In genomic region chr4:67881226-67881625, GRCh38 we compare ENCODE assay signal across 21 cellular contexts. TPM values are rescaled to one million over a fixed set of nuclear protein-coding genes. Genes with fewer than 3 reads are reported as not detected.
"Had no signal": no experiment of that assay in that cellular context is flagged by ENCODE, and none has a peak within 500 bp of the region (broad histone marks: within the 10 kb centered on the region; RNA-seq: fewer than 3 reads in every experiment).

No MANE protein-coding gene starts in this region.

- H3K4me1 ChIP-seq: gastrocnemius medialis, lower lobe of right lung, thyroid gland had no signal

- H3K27ac ChIP-seq: coronary artery, gastrocnemius medialis, heart left ventricle, lower lobe of right lung, thyroid gland had no signal

- DNase-seq: activated CD4-positive, alpha-beta T cell treated with anti-CD3 and anti-CD28 coated beads, Interleukin-2, amount 50 U/mL, for 4 hours; activated CD4-positive, CD25-positive, alpha-beta regulatory T cell treated with anti-CD3 and anti-CD28 coated beads, Interleukin-2, amount 50 U/mL, for 72 hours; activated CD8-positive, alpha-beta memory T cell treated with anti-CD3 and anti-CD28 coated beads, Interleukin-2, amount 10 ng/mL, durations not matched to agents 7 days and 5 days; activated effector memory CD4-positive, alpha-beta T cell treated with anti-CD3 and anti-CD28 coated beads, Interleukin-2, amount 50 U/mL, for 16 hours; activated T-cell treated with anti-CD3 and anti-CD28 coated beads, Interleukin-2, amount 50 U/mL, for 48 hours; amniotic stem cell; central memory CD4-positive, alpha-beta T cell; gastrocnemius medialis; heart left ventricle; left colon; lower lobe of right lung; midbrain; naive B cell; stimulated activated CD4-positive, alpha-beta T cell treated with anti-CD3 and anti-CD28 coated beads, Interleukin-2, amount 100 ng/mL, for 48 hours; T-helper 1 cell; T1000; thyroid gland had no signal

- ATAC-seq: activated CD8-positive, alpha-beta memory T cell treated with anti-CD3 and anti-CD28 coated beads, Interleukin-2, amount 10 ng/mL, durations not matched to agents 7 days and 5 days; gastrocnemius medialis; heart left ventricle; left colon; lower lobe of right lung; stimulated activated memory B cell treated with anti-CD40 and anti-IgM and Interleukin-4, amounts not matched to agents 10 μg/mL and 1 μg/mL and 100 μg/mL, for 72 hours had no signal

- H3K27me3 ChIP-seq: gastrocnemius medialis, heart left ventricle, thyroid gland had no signal

- H3K4me3 ChIP-seq: coronary artery, gastrocnemius medialis, heart left ventricle, lower lobe of right lung, thyroid gland had no signal

- H3K36me3 ChIP-seq: gastrocnemius medialis, heart left ventricle, lower lobe of right lung, thyroid gland had no signal

- H3K9me3 ChIP-seq: gastrocnemius medialis, heart left ventricle, lower lobe of right lung, thyroid gland had no signal

RNA-seq across cellular contexts. Expression of gene TMPRSS11D, which starts 2.6 kb away (rescaled TPM):
- total RNA-seq: activated CD8-positive, alpha-beta memory T cell treated with anti-CD3 and anti-CD28 coated beads, Interleukin-2, amount 10 ng/mL, durations not matched to agents 7 days and 5 days; fibroblast of lung; gastrocnemius medialis; heart left ventricle; left colon; lower lobe of right lung; renal cortical epithelial cell; thyroid gland had no signal
- polyA plus RNA-seq: fibroblast of lung, heart left ventricle had no signal
